In genomic region chr12:6771091-6771495, GRCh38 we compare ENCODE assay signal across 11 cellular contexts. TPM values are rescaled to one million over a fixed set of nuclear protein-coding genes. Genes with fewer than 3 reads are reported as not detected.
DNase-seq lines count a peak whose midpoint lies in the region; ATAC-seq and TF ChIP-seq lines count a peak whose summit lies in the region.
"Had no signal": no experiment of that assay in that cellular context is flagged by ENCODE, and none has a peak within 500 bp of the region (broad histone marks: within the 10 kb centered on the region; RNA-seq: fewer than 3 reads in every experiment).

No MANE protein-coding gene starts in this region.

- no peak overlapping the region for H3K4me3 Mint-ChIP-seq in central memory CD8-positive, alpha-beta T cell

- H3K27ac Mint-ChIP-seq in central memory CD8-positive, alpha-beta T cell (ENCODE audit: low read depth): peak overlapping the region; percentile 91

- peaks cover 3% of the 10 kb centered on the region for H3K4me1 ChIP-seq in colonic mucosa

- H3K9me3 Mint-ChIP-seq in central memory CD8-positive, alpha-beta T cell: no peaks in the 10 kb centered on the region

- ATAC-seq in central memory CD8-positive, alpha-beta T cell (replicated peaks; ENCODE audit: extremely low read depth, poor library complexity, severe bottlenecking): no peak
- ATAC-seq in GM21367 (IDR thresholded peaks at IDR 0.05; ENCODE audit: unreplicated experiment) (no peak), GM19351 (IDR thresholded peaks at IDR 0.05; ENCODE audit: unreplicated experiment) (no peak)

- peak overlapping the region in 1 of 2 donors; percentile 12 for H3K9ac ChIP-seq in colonic mucosa (ENCODE audit: low read depth in 2 of 2, low read length in 2 of 2)

- TF ChIP-seq CTCF in colonic mucosa (IDR thresholded peaks at IDR 0.05): no peak

- H3K27me3 Mint-ChIP-seq in central memory CD8-positive, alpha-beta T cell: no peaks in the 10 kb centered on the region

- H3K36me3 ChIP-seq in colonic mucosa: no peaks in the 10 kb centered on the region

- no peak overlapping the region for H3K27ac ChIP-seq in colonic mucosa

- DNase-seq in EH (ENCODE audit: low read depth): peak; percentile 25
- peak; percentile 49 for DNase-seq in MV-4-11 (lab: John Stamatoyannopoulos, UW)
- DNase-seq in central memory CD8-positive, alpha-beta T cell (ENCODE audit: low spot score in 2 of 2): no peak
- peak; percentile 57 for DNase-seq in occipital lobe (lab: John Stamatoyannopoulos, UW)
- DNase-seq in cerebellar nuclear complex (lab: John Stamatoyannopoulos, UW): no peak
- DNase-seq in colonic mucosa: no peak
- DNase-seq: DMS153 had no signal

- H3K9me3 ChIP-seq in colonic mucosa: no peaks in the 10 kb centered on the region

- no peak overlapping the region for H3K4me3 ChIP-seq in colonic mucosa

- peaks cover 9% of the 10 kb centered on the region for H3K27me3 ChIP-seq in colonic mucosa

- intact Hi-C loops in colonic mucosa (cut with DNase I): no loop called here

- H3K36me3 Mint-ChIP-seq in central memory CD8-positive, alpha-beta T cell (ENCODE audit: insufficient read depth): peaks cover 8% of the 10 kb centered on the region

- peaks cover 72% of the 10 kb centered on the region for H3K4me1 Mint-ChIP-seq in central memory CD8-positive, alpha-beta T cell

RNA-seq across cellular contexts. Expression of gene LAG3, which starts 1.2 kb away (rescaled TPM):
- total RNA-seq in occipital lobe: not detected
- total RNA-seq in colonic mucosa: 1 to 10 TPM; 1.0 to 1.2 TPM
- total RNA-seq: skeletal muscle tissue had no signal

RNA-seq across cellular contexts. Expression of gene PTMS, which starts 4.9 kb away (rescaled TPM):
- total RNA-seq in occipital lobe: 26.8 TPM
- total RNA-seq in colonic mucosa: 100 to 1,000 TPM; 169 to 182 TPM

RNA-seq across cellular contexts. Expression of gene MLF2, which starts 18.2 kb away (rescaled TPM):
- total RNA-seq in occipital lobe (81.4 TPM), colonic mucosa (100 to 1,000 TPM; 199 to 212 TPM)

RNA-seq across cellular contexts. Expression of gene CD4, which starts 18.2 kb away (rescaled TPM):
- total RNA-seq in occipital lobe: 2.3 TPM
- total RNA-seq in colonic mucosa: 10 to 100 TPM in 1 of 2 donors, 1 to 10 TPM in 1; 6.2 to 13.4 TPM
- total RNA-seq: NCI-H460 had no signal

RNA-seq across cellular contexts. Expression of gene COPS7A, which starts 47.2 kb away (rescaled TPM):
- total RNA-seq in occipital lobe: 37.1 TPM
- 10 to 100 TPM; 33.3 to 47.6 TPM for total RNA-seq in colonic mucosa

Comparison
In these comparisons a context has a peak if more than half of its experiments do, and no peak if none do; other contexts are left out.
1. DNase-seq: peak in EH (single experiment), MV-4-11 (single experiment) and occipital lobe (single experiment); none in central memory CD8-positive, alpha-beta T cell (0 of 2), cerebellar nuclear complex (0 of 2) and colonic mucosa (single experiment).